8 cellular contexts compared by ENCODE assay signal in the genomic region with DNA sequence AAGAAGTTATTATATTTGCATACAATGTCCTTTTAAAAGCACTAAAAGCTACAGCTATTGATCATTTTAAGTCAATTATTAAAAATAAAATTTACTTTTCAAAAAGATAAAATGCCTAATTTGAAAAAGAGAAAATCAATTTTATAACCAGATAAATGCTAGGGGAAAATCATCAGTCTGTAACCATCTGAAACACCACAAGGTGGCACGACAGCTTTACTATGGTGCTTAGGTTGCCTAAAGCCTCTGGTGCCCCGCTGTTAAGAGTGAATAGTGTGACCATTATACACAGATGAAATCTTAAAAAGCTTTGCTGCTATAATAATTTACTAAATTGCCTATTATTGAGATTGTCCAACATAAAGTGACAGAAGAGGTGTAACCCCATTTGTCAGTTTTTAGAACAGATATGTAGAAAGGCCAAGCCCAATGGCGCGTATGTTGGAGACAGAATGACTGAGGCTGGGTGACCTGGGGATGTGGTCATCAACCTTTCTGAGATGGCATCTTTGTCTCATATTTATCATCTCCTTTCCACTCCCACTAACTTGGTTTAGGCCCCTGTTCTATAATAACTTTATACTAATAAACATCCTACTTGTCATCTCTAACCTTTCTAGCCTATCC.
DNase-seq lines count a peak whose midpoint lies in the region; ATAC-seq and TF ChIP-seq lines count a peak whose summit lies in the region.

No MANE protein-coding gene starts in this region.

- DNase-seq in heart left ventricle (peak in 1 of 5 donors; percentile 39), cardiac septum (ENCODE audit: low spot score) (no peak), germinal center (ENCODE audit: low spot score) (peak; percentile 41), sciatic nerve (ENCODE audit: low spot score) (peak; percentile 59), NCI-H774 (lab: John Stamatoyannopoulos, UW) (no peak)
- peak; percentile 18 for DNase-seq in Jurkat, Clone E6-1 (ENCODE audit: low read depth, low spot score)

- ATAC-seq in heart left ventricle (peak in 3 of 4 donors; percentile 69 to 78 (median 70)), GM21576 (IDR thresholded peaks at IDR 0.05; ENCODE audit: unreplicated experiment) (peak; percentile 72), sciatic nerve (peak; percentile 78)

- H3K4me1 ChIP-seq in heart left ventricle, result no peaks in the 10 kb centered on the region

- intact Hi-C loops in heart left ventricle (cut with DNase I) (loop anchor here in 6 of 10 donors (1.0 to 10.0 kb wide), 4 partner anchors 154 to 184 kb away; no protein-coding TSS in a partner anchor), cardiac septum (cut with DNase I) (loop anchor here (5.0 kb wide), 1 partner anchor 182 kb away; no protein-coding TSS in a partner anchor), sciatic nerve (cut with DNase I) (no loop called here)

- H3K4me3 ChIP-seq in heart left ventricle, result no peak overlapping the region
- no peak overlapping the region for H3K4me3 ChIP-seq in Jurkat, Clone E6-1 (ENCODE audit: low read length)

- WGBS in heart left ventricle, 4 donors, result 53 to 60% (median 57%) methylated on average over 4 of the region's 4 CpGs

- no peaks in the 10 kb centered on the region for H3K36me3 ChIP-seq in heart left ventricle

- H3K27me3 ChIP-seq in heart left ventricle, result no peaks in the 10 kb centered on the region

- TF ChIP-seq CTCF in heart left ventricle (IDR thresholded peaks at IDR 0.05) (peak; percentile 39 to 69 (median 50)), VCaP (conservative IDR thresholded peaks at IDR 0.05) (peak; percentile 84)

- TF ChIP-seq POLR2A in heart left ventricle (IDR thresholded peaks at IDR 0.05), result no peak

- H3K27ac ChIP-seq in heart left ventricle, result no peak overlapping the region
- no peak overlapping the region for H3K27ac ChIP-seq in VCaP

- H3K9me3 ChIP-seq in heart left ventricle, result peaks cover 0 to 13% (median 0%) of the 10 kb centered on the region in 12 donors

Comparison
In these comparisons a context has a peak if more than half of its experiments do, and no peak if none do; other contexts are left out.
1. DNase-seq: peak in Jurkat, Clone E6-1 (single experiment), germinal center (single experiment) and sciatic nerve (single experiment); none in cardiac septum (single experiment) and NCI-H774 (single experiment).
2. Peak in every context shown above with its lines, with median percentiles within 50 percentile points of each other: ATAC-seq.